13 cellular contexts compared by ENCODE assay signal in the genomic region with DNA sequence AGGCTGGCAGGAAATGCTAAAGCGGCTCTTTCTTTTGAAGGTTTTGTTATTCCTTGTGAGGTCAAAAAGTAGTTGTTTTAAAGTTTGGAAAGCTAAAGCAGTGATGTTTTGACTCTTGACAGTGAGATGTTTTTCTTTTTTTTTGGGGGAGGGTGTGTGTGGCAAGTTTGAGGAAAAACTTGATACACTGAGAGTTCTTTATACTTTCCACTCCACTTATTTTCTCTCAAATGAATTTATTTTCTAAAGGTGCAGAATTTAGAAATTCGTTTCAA. TPM values are rescaled to one million over a fixed set of nuclear protein-coding genes. Genes with fewer than 3 reads are reported as not detected.
DNase-seq lines count a peak whose midpoint lies in the region; ATAC-seq and TF ChIP-seq lines count a peak whose summit lies in the region.
"Had no signal": no experiment of that assay in that cellular context is flagged by ENCODE, and none has a peak within 500 bp of the region (broad histone marks: within the 10 kb centered on the region; RNA-seq: fewer than 3 reads in every experiment).

No MANE protein-coding gene starts in this region.

- ATAC-seq in RWPE2 (ENCODE audit: low read depth) (no peak), HG03097 (IDR thresholded peaks at IDR 0.05; ENCODE audit: low FRiP score, unreplicated experiment) (no peak), GM18870 (IDR thresholded peaks at IDR 0.05; ENCODE audit: unreplicated experiment) (no peak), natural killer cell (no peak)

- 6% methylated on average over 2 of the region's 2 CpGs for WGBS in esophagus muscularis mucosa

- no peak overlapping the region for H3K27ac Mint-ChIP-seq in natural killer cell
- H3K27ac Mint-ChIP-seq: activated B cell treated with CpG ODN at 0.5 μM for 24 hours had no signal

- peaks cover 0 to 16% of the 10 kb centered on the region in 2 donors for H3K27me3 Mint-ChIP-seq in natural killer cell (ENCODE audit: low read depth in 2 of 2)
- H3K27me3 Mint-ChIP-seq: activated B cell treated with CpG ODN at 0.5 μM for 24 hours had no signal

- H3K9ac ChIP-seq in BLaER1: no peak overlapping the region
- no peak overlapping the region for H3K9ac ChIP-seq in rectal smooth muscle tissue (ENCODE audit: low read length)

- TF ChIP-seq EP300 in esophagus muscularis mucosa (IDR thresholded peaks at IDR 0.05): no peak

- no peaks in the 10 kb centered on the region for H3K4me1 Mint-ChIP-seq in natural killer cell
- H3K4me1 Mint-ChIP-seq: activated B cell treated with CpG ODN at 0.5 μM for 24 hours had no signal

- H3K9me3 Mint-ChIP-seq in natural killer cell: no peaks in the 10 kb centered on the region
- H3K9me3 Mint-ChIP-seq: activated B cell treated with CpG ODN at 0.5 μM for 24 hours had no signal

- peaks cover 86% of the 10 kb centered on the region for H3K27me3 ChIP-seq in BLaER1
- no peaks in the 10 kb centered on the region for H3K27me3 ChIP-seq in RWPE2 (ENCODE audit: insufficient read depth, poor library complexity, severe bottlenecking)
- no peaks in the 10 kb centered on the region for H3K27me3 ChIP-seq in esophagus muscularis mucosa
- no peaks in the 10 kb centered on the region for H3K27me3 ChIP-seq in rectal smooth muscle tissue (ENCODE audit: control insufficient read depth, insufficient read depth, low read length)

- peaks cover 100% of the 10 kb centered on the region for H4K20me1 ChIP-seq in BLaER1

- H3K36me3 Mint-ChIP-seq in natural killer cell: no peaks in the 10 kb centered on the region

- intact Hi-C loops in esophagus muscularis mucosa (cut with DNase I): no loop called here
- intact Hi-C loops in natural killer cell (cut with micrococcal nuclease): no loop called here

- peak overlapping the region; percentile 42 for H3K4me2 ChIP-seq in BLaER1

- no peak for TF ChIP-seq CTCF in RWPE2 (IDR thresholded peaks at IDR 0.05; ENCODE audit: poor library complexity, severe bottlenecking)
- TF ChIP-seq CTCF in esophagus muscularis mucosa (IDR thresholded peaks at IDR 0.05): no peak
- TF ChIP-seq CTCF in natural killer cell (IDR thresholded peaks at IDR 0.05): no peak

- H3K4me1 ChIP-seq in BLaER1 (peaks cover 54% of the 10 kb centered on the region), RWPE2 (ENCODE audit: insufficient read depth, poor library complexity, severe bottlenecking) (peaks cover 37% of the 10 kb centered on the region), esophagus muscularis mucosa (peaks cover 6 to 49% (median 24%) of the 10 kb centered on the region in 4 donors), rectal smooth muscle tissue (ENCODE audit: control insufficient read depth, insufficient read depth, low read length) (peaks cover 3% of the 10 kb centered on the region)

- no peak overlapping the region for H3K4me3 Mint-ChIP-seq in natural killer cell
- H3K4me3 Mint-ChIP-seq: activated B cell treated with CpG ODN at 0.5 μM for 24 hours had no signal

- H3K9me3 ChIP-seq in BLaER1: no peaks in the 10 kb centered on the region
- H3K9me3 ChIP-seq in RWPE2 (ENCODE audit: severe bottlenecking): no peaks in the 10 kb centered on the region
- H3K9me3 ChIP-seq in esophagus muscularis mucosa: no peaks in the 10 kb centered on the region

- H3K4me3 ChIP-seq in BLaER1 (no peak overlapping the region), RWPE2 (ENCODE audit: severe bottlenecking) (no peak overlapping the region), esophagus muscularis mucosa (peak overlapping the region in 3 of 4 donors; percentile 6 to 24 (median 14)), rectal smooth muscle tissue (ENCODE audit: low read length) (no peak overlapping the region)
- H3K4me3 ChIP-seq: GM12878 had no signal

- H3K36me3 ChIP-seq in BLaER1 (peaks cover 5% of the 10 kb centered on the region; the same call in 1 of the 2 replicates), RWPE2 (ENCODE audit: low read depth) (no peaks in the 10 kb centered on the region; the same call in 1 of the 2 replicates), esophagus muscularis mucosa (no peaks in the 10 kb centered on the region), rectal smooth muscle tissue (ENCODE audit: control insufficient read depth, insufficient read depth, low read length) (no peaks in the 10 kb centered on the region)

- peak overlapping the region; percentile 12; the same call in 1 of the 2 replicates for H3K27ac ChIP-seq in BLaER1
- peak overlapping the region; percentile 63 for H3K27ac ChIP-seq in RWPE2 (ENCODE audit: poor library complexity, severe bottlenecking)
- H3K27ac ChIP-seq in esophagus muscularis mucosa (replicated peaks in 1 of 4): peak overlapping the region; percentile 22 to 68 (median 59)
- H3K27ac ChIP-seq in rectal smooth muscle tissue (ENCODE audit: low read depth, low read length): peak overlapping the region; percentile 30

- no peak for DNase-seq in RWPE2 (ENCODE audit: low spot score)
- DNase-seq in esophagus muscularis mucosa (ENCODE audit: extremely low spot score): no peak
- no peak for DNase-seq in NK-92 treated with Interleukin-12 subunit alpha and Interleukin-12 subunit beta, amount 100 ng/mL, for 24 hours (lab: John Stamatoyannopoulos, UW)
- DNase-seq in natural killer cell: no peak
- DNase-seq: activated B cell treated with CpG ODN at 0.5 μM for 24 hours, activated T-cell treated with anti-CD3 and anti-CD28 coated beads for 4 hours, C1 segment of cervical spinal cord, NCI-H2029 treated with DMSO at 0.1 percent for 48 hours had no signal

- TF ChIP-seq POLR2A in esophagus muscularis mucosa (IDR thresholded peaks at IDR 0.05; ENCODE audit: low read depth): no peak

RNA-seq across cellular contexts. Expression of a gene that starts 22.7 kb away (rescaled TPM):
- total RNA-seq in esophagus muscularis mucosa: 10 to 100 TPM; 76.8 to 84.0 (median 80.8) TPM
- total RNA-seq in natural killer cell: under 1 TPM in 1 of 3 donors, not detected in 2; 0.54 TPM
- total RNA-seq: activated B cell treated with CpG ODN at 0.5 μM for 24 hours had no signal

Comparison
In these comparisons a context has a peak if more than half of its experiments do, and no peak if none do; other contexts are left out.
1. H3K27ac ChIP-seq: peak in every context shown above with its lines; median percentile 63 in RWPE2; 59 in esophagus muscularis mucosa; 30 in rectal smooth muscle tissue; 12 in BLaER1.
2. H3K4me3 ChIP-seq: peak in esophagus muscularis mucosa (3 of 4); none in BLaER1 (single experiment), RWPE2 (single experiment) and rectal smooth muscle tissue (single experiment).
3. RNA of a gene that starts 22.7 kb away (total RNA-seq): 76.8 to 84.0 TPM in esophagus muscularis mucosa; 0.54 TPM in natural killer cell; every median in the first group is over 10 times any median in the second.